1 cellular context compared by ENCODE assay signal in genomic region chr20:49268600-49269365, GRCh38.
TF ChIP-seq lines count a peak whose summit lies in the region.

No MANE protein-coding gene starts in this region.

TF ChIP-seq in A549, 52 proteins besides CTCF, POLR2A, EP300 and RAD21 (continued from another document):
- no peak for TF ChIP-seq REST (IDR thresholded peaks at IDR 0.05)
